8 cellular contexts compared by ENCODE assay signal in the genomic region with DNA sequence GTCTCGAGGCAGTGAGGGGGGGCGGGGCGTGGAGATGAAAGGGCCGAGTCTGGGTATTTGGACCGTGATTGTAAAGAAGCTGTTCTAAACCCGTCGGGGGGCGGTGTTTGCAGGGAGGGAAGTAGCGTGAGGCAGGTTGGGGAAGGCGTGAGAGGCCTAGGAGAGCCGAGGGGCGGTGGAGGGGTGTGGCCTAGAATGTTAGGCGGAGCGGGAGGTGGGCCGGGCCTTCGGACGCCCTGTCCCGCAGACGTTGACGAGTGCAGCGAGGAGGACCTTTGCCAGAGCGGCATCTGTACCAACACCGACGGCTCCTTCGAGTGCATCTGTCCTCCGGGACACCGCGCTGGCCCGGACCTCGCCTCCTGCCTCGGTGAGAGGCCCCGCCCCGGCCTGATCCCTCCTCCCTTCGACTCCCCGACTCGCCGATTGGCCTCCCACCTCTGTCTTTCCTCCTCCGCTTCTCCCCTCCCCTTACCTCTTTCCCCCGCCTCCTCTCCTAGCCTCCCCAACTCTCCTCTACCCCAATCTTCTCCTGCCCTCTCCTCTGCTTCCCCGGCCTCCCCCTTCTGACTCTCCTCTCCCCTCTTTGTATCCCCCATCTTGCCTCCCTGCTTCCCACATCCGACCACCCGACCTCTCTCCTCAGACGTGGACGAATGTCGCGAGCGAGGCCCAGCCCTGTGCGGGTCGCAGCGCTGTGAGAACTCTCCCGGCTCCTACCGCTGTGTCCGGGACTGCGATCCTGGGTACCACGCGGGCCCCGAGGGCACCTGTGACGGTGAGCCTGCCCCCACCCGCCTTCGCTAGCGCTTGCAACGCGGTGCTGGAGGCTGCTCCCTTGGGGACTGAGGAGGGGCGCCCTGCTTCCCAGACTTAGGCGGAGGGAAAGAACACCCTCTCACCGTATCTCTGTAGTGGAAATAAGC. TPM values are rescaled to one million over a fixed set of nuclear protein-coding genes. Genes with fewer than 3 reads are reported as not detected.
DNase-seq lines count a peak whose midpoint lies in the region; ATAC-seq, FAIRE-seq and TF ChIP-seq lines count a peak whose summit lies in the region.

No MANE protein-coding gene starts in this region.

- no peak overlapping the region for H2AFZ ChIP-seq in H1 (ENCODE audit: low read length)

- H3K4me1 Mint-ChIP-seq in activated CD8-positive, alpha-beta T cell treated with anti-CD3 and anti-CD28 coated beads for 36 hours (ENCODE audit: low read depth), result peaks cover 43% of the 10 kb centered on the region

- H3K23ac ChIP-seq in H1 (ENCODE audit: insufficient read length), result no peak overlapping the region

- H2BK12ac ChIP-seq in H1 (ENCODE audit: low read depth, low read length), result 0 out of 2 replicates have a peak overlapping the region, but pooled peaks have one; percentile 33

- H4K8ac ChIP-seq in H1 (ENCODE audit: extremely low read depth, insufficient read depth, low read length), result peak overlapping the region; percentile 94; the same call in 1 of the 2 replicates

- H3K27me3 Mint-ChIP-seq in activated CD8-positive, alpha-beta T cell treated with anti-CD3 and anti-CD28 coated beads for 36 hours, result no peaks in the 10 kb centered on the region

- peak overlapping the region; percentile 91 to 96 for H3K4me2 ChIP-seq in H1 (ENCODE audit: insufficient read depth in 1 of 2, low read depth in 2 of 2, low read length in 2 of 2)

- H3K27me3 ChIP-seq in H1 (replicated peaks in 1 of 4; ENCODE audit: control insufficient read depth in 3 of 4, extremely low read depth in 1 of 4, insufficient read depth in 3 of 4, low read length in 3 of 4), result peaks cover 2 to 31% (median 30%) of the 10 kb centered on the region in 4 experiments

- intact Hi-C loops in activated CD8-positive, alpha-beta T cell treated with anti-CD3 and anti-CD28 coated beads for 36 hours (cut with micrococcal nuclease), result no loop called here
- intact Hi-C loops in mucosa of descending colon (cut with DNase I, micrococcal nuclease), result no loop called here

- TF ChIP-seq CTCF in activated CD8-positive, alpha-beta T cell treated with anti-CD3 and anti-CD28 coated beads for 36 hours (IDR thresholded peaks at IDR 0.05), result no peak
- TF ChIP-seq CTCF in H1 (IDR thresholded peaks at IDR 0.05; ENCODE audit: control extremely low read depth in 1 of 3, insufficient read depth in 1 of 3, low read depth in 1 of 3, low read length in 3 of 3) (no peak), mucosa of descending colon (IDR thresholded peaks at IDR 0.05) (no peak)

- no peak overlapping the region for H4K5ac ChIP-seq in H1 (ENCODE audit: insufficient read length, low read depth, low read length)

- DNase-seq in NCI-H446 treated with DMSO at 0.1 percent for 48 hours (lab: John Stamatoyannopoulos, UW) (peak; percentile 67), H1 (ENCODE audit: low read depth in 1 of 2, low spot score in 2 of 2) (peak in 1 of 2 experiments; percentile 88), mucosa of descending colon (peak; percentile 90 to 93 (median 91)), HTR-8/SVneo (ENCODE audit: insufficient read length, low spot score) (no peak)
- peak; percentile 93 for DNase-seq in activated CD8-positive, alpha-beta T cell treated with anti-CD3 and anti-CD28 coated beads for 36 hours
- DNase-seq in stimulated activated CD8-positive, alpha-beta memory T cell treated with anti-CD3 and anti-CD28 coated beads, Interleukin-7, amount 100 ng/mL, for 4 hours (ENCODE audit: low read depth in 2 of 2), result peak; percentile 85 to 87

- H3K9me3 ChIP-seq in ES-I3 (ENCODE audit: control insufficient read depth, insufficient read depth, low read length) (no peaks in the 10 kb centered on the region), H1 (ENCODE audit: insufficient read depth in 2 of 2, low read depth in 1 of 2, low read length in 1 of 2) (no peaks in the 10 kb centered on the region), mucosa of descending colon (no peaks in the 10 kb centered on the region)

- H3K9ac ChIP-seq in ES-I3 (ENCODE audit: low read depth, low read length) (peak overlapping the region; percentile 84), H1 (replicated peaks in 1 of 4; ENCODE audit: extremely low read depth in 1 of 4, low read depth in 3 of 4, low read length in 3 of 4) (peak overlapping the region in 3 of 4 experiments; percentile 25 to 78 (median 29); a peak in 5 of 7 replicates)

- TF ChIP-seq POLR2A in H1 (IDR thresholded peaks at IDR 0.05; ENCODE audit: control extremely low read depth in 1 of 2, low read depth in 2 of 2, low read length in 2 of 2), result peak in 1 of 2 experiments; percentile 75; a peak in 2 of 3 replicates

- H3K4me3 Mint-ChIP-seq in activated CD8-positive, alpha-beta T cell treated with anti-CD3 and anti-CD28 coated beads for 36 hours, result peak overlapping the region; percentile 84

- H3K56ac ChIP-seq in H1 (replicated peaks; ENCODE audit: insufficient read length, low read depth, low read length), result peak overlapping the region; percentile 75

- no peaks in the 10 kb centered on the region for H3K79me1 ChIP-seq in H1 (ENCODE audit: low read depth, low read length)

- TF ChIP-seq EP300 in H1 (IDR thresholded peaks at IDR 0.05; ENCODE audit: borderline replicate concordance in 1 of 2, low read depth in 2 of 2, low read length in 2 of 2), result no peak

- no peak overlapping the region for H2AK5ac ChIP-seq in H1 (ENCODE audit: low read depth, low read length)

- peaks cover 5% of the 10 kb centered on the region for H3K4me1 ChIP-seq in ES-I3 (ENCODE audit: insufficient read depth, low read length)
- H3K4me1 ChIP-seq in H1 (replicated peaks in 1 of 4; ENCODE audit: control insufficient read depth in 3 of 4, insufficient read depth in 4 of 4, low read length in 3 of 4), result peaks cover 3 to 13% (median 9%) of the 10 kb centered on the region in 4 experiments; a peak in 6 of 7 replicates
- peaks cover 29% of the 10 kb centered on the region for H3K4me1 ChIP-seq in mucosa of descending colon (ENCODE audit: low read depth)

- H3K4me3 ChIP-seq in H1 (ENCODE audit: extremely low read depth in 1 of 4, insufficient read depth in 2 of 4, low read depth in 3 of 4, low read length in 4 of 4) (peak overlapping the region; percentile 71 to 94 (median 86)), mucosa of descending colon (peak overlapping the region; percentile 46)

- POLR2A ChIA-PET in activated CD8-positive, alpha-beta T cell treated with anti-CD3 and anti-CD28 coated beads for 36 hours (lab: Charles Lee), result interaction anchor here (0.7 to 3.6 kb wide), 5 partner anchors 10 to 191 kb away, joined by 3 to 31 read pairs (median 3); no protein-coding TSS in a partner anchor
- POLR2A ChIA-PET in H1 (lab: Charles Lee; ENCODE audit: partially characterized antibody), result interaction anchor here (0.6 to 4.0 kb wide), 13 partner anchors 9 to 651 kb away, joined by 3 to 30 read pairs (median 4); a partner anchor contains a TSS

- peaks cover 21% of the 10 kb centered on the region for H3K23me2 ChIP-seq in H1 (ENCODE audit: low read depth, low read length)

- 4% methylated on average over 36 of the region's 66 CpGs; no CpG with 5 or more reads in 1 of the 2 experiments for WGBS in H1 (ENCODE audit: extremely low coverage in 1 of 2, insufficient coverage in 1 of 2, insufficient read length in 1 of 2, insufficient replicate concordance in 2 of 2, low coverage in 1 of 2, low lambda C conversion rate in 2 of 2, missing lambda C conversion rate in 1 of 2), 2 experiments

- CTCF ChIA-PET in activated CD8-positive, alpha-beta T cell treated with anti-CD3 and anti-CD28 coated beads for 36 hours (lab: Charles Lee), result interaction anchor here (1.4 to 11.3 kb wide), 4 partner anchors 10 to 21 kb away, joined by 8 to 126 read pairs (median 12); a partner anchor contains a TSS
- CTCF ChIA-PET in H1 (lab: Charles Lee; ENCODE audit: partially characterized antibody), result interaction anchor here (0.6 to 2.7 kb wide), 9 partner anchors 9 to 1632 kb away, joined by 3 to 18 read pairs (median 5); a partner anchor contains a TSS

- peak overlapping the region; percentile 43; the same call in 1 of the 2 replicates for H3K27ac ChIP-seq in H1 (ENCODE audit: low read depth, low read length)

- H3K9me3 Mint-ChIP-seq in activated CD8-positive, alpha-beta T cell treated with anti-CD3 and anti-CD28 coated beads for 36 hours, result no peaks in the 10 kb centered on the region

- peaks cover 25% of the 10 kb centered on the region for H3K36me3 Mint-ChIP-seq in activated CD8-positive, alpha-beta T cell treated with anti-CD3 and anti-CD28 coated beads for 36 hours (ENCODE audit: low read depth)

- ATAC-seq in HG02840 (IDR thresholded peaks at IDR 0.05; ENCODE audit: low FRiP score, unreplicated experiment) (peak; percentile 45), mucosa of descending colon (peak; percentile 65)
- peak; percentile 54 for ATAC-seq in activated CD8-positive, alpha-beta T cell treated with anti-CD3 and anti-CD28 coated beads for 36 hours

- H2BK15ac ChIP-seq in H1 (ENCODE audit: low read length), result no peak overlapping the region; the same call in 1 of the 2 replicates

- TF ChIP-seq RAD21 in H1 (IDR thresholded peaks at IDR 0.05 in 1 of 2, conservative IDR thresholded peaks at IDR 0.05 in 1 of 2; ENCODE audit: low read depth in 2 of 2, low read length in 2 of 2), result no peak

- H2BK20ac ChIP-seq in H1 (ENCODE audit: low read length), result no peak overlapping the region

- peak overlapping the region; percentile 99 for H3K27ac Mint-ChIP-seq in activated CD8-positive, alpha-beta T cell treated with anti-CD3 and anti-CD28 coated beads for 36 hours

- H3K4ac ChIP-seq in H1 (replicated peaks; ENCODE audit: insufficient read length, low read depth, low read length), result peak overlapping the region; percentile 64

- peak overlapping the region; percentile 78 for H3K18ac ChIP-seq in H1 (ENCODE audit: extremely low read depth, low read length)

- H3K36me3 ChIP-seq in ES-I3 (ENCODE audit: insufficient read depth, low read length), result no peaks in the 10 kb centered on the region
- H3K36me3 ChIP-seq in H1 (ENCODE audit: control insufficient read depth in 2 of 4, insufficient read depth in 4 of 4, low read length in 3 of 4), result peaks cover 0 to 3% (median 0%) of the 10 kb centered on the region in 4 experiments; a peak in 2 of 8 replicates
- H3K36me3 ChIP-seq in mucosa of descending colon (ENCODE audit: low read depth), result no peaks in the 10 kb centered on the region

- peaks cover 5 to 6% of the 10 kb centered on the region in 2 experiments for H4K20me1 ChIP-seq in H1 (replicated peaks in 1 of 2; ENCODE audit: control insufficient read depth in 1 of 2, insufficient read depth in 2 of 2, low read length in 2 of 2)

- peak overlapping the region; percentile 80 for H4K91ac ChIP-seq in H1 (replicated peaks; ENCODE audit: insufficient read length, low read length)

- no peaks in the 10 kb centered on the region for H3K79me2 ChIP-seq in H1 (ENCODE audit: control insufficient read depth in 1 of 2, insufficient read depth in 2 of 2, low read length in 2 of 2)

- no peak for FAIRE-seq in H1 (lab: Jason Lieb, UNC)
- no peak for FAIRE-seq in HTR-8/SVneo (lab: Jason Lieb, UNC)

- peak overlapping the region; percentile 95 for H2BK5ac ChIP-seq in H1 (ENCODE audit: low read depth, low read length)

- peak overlapping the region; percentile 30 for H2BK120ac ChIP-seq in H1 (replicated peaks; ENCODE audit: low read depth, low read length)

- H3K14ac ChIP-seq in H1 (ENCODE audit: insufficient read length), result no peak overlapping the region

RNA-seq across cellular contexts. Expression of a gene that starts 12.8 kb away (rescaled TPM):
- total RNA-seq in activated CD8-positive, alpha-beta T cell treated with anti-CD3 and anti-CD28 coated beads for 36 hours, result 100 to 1,000 TPM; 117 to 121 TPM
- total RNA-seq in H1 (2021; fragmentation: NEBNext Ultra II Directional; extraction: Animal tissue kit (Norgen Biotek cat#: 25700)), result 75.3 and 77.1 TPM in 2 replicates
- 54.5 and 111 TPM in 2 replicates for polyA plus RNA-seq in H1 (2011; rRNA removed)
- polyA plus RNA-seq in H1 (2011; cell fraction: cytosol; rRNA removed), result 68.6 TPM
- 270 TPM for polyA plus RNA-seq in H1 (2011; cell fraction: nucleus; rRNA removed)
- polyA plus RNA-seq in H1 (2012, experiment 1 of 2), result 51.9 to 154 TPM (median 115 TPM) in 4 replicates
- 94.0 TPM for polyA plus RNA-seq in H1 (2012, experiment 2 of 2)
- 67.1 TPM for polyA plus RNA-seq in H1 (2013, experiment 1 of 2)
- 56.9 TPM for polyA plus RNA-seq in H1 (2013, experiment 2 of 2)
- 21.2 and 23.9 TPM in 2 replicates for polyA minus RNA-seq in H1 (2011; rRNA and poly(A)+ RNA removed)
- 61.7 TPM for polyA minus RNA-seq in H1 (2011; cell fraction: cytosol; rRNA and poly(A)+ RNA removed)
- 58.2 TPM for polyA minus RNA-seq in H1 (2011; cell fraction: nucleus; rRNA and poly(A)+ RNA removed)
- 100 to 1,000 TPM; 141 to 244 (median 160) TPM for total RNA-seq in mucosa of descending colon

RNA-seq across cellular contexts. Expression of a gene that starts 37.3 kb away (rescaled TPM):
- total RNA-seq in activated CD8-positive, alpha-beta T cell treated with anti-CD3 and anti-CD28 coated beads for 36 hours, result 10 to 100 TPM; 82.8 to 89.3 TPM
- total RNA-seq in H1 (2021; fragmentation: NEBNext Ultra II Directional; extraction: Animal tissue kit (Norgen Biotek cat#: 25700)), result 72.8 and 74.6 TPM in 2 replicates
- 98.8 and 158 TPM in 2 replicates for polyA plus RNA-seq in H1 (2011; rRNA removed)
- 81.1 TPM for polyA plus RNA-seq in H1 (2011; cell fraction: cytosol; rRNA removed)
- 207 TPM for polyA plus RNA-seq in H1 (2011; cell fraction: nucleus; rRNA removed)
- polyA plus RNA-seq in H1 (2012, experiment 1 of 2), result 79.8 to 106 TPM (median 102 TPM) in 4 replicates
- polyA plus RNA-seq in H1 (2012, experiment 2 of 2), result 95.8 TPM
- 79.2 TPM for polyA plus RNA-seq in H1 (2013, experiment 1 of 2)
- 73.3 TPM for polyA plus RNA-seq in H1 (2013, experiment 2 of 2)
- 44.1 and 59.2 TPM in 2 replicates for polyA minus RNA-seq in H1 (2011; rRNA and poly(A)+ RNA removed)
- 83.1 TPM for polyA minus RNA-seq in H1 (2011; cell fraction: cytosol; rRNA and poly(A)+ RNA removed)
- 68.1 TPM for polyA minus RNA-seq in H1 (2011; cell fraction: nucleus; rRNA and poly(A)+ RNA removed)
- total RNA-seq in mucosa of descending colon, result 10 to 100 TPM; 58.1 to 70.6 (median 62.2) TPM
